In genomic region chr12:2198088-2198501, GRCh38 we compare ENCODE assay signal across 11 cellular contexts.
DNase-seq lines count a peak whose midpoint lies in the region; ATAC-seq and TF ChIP-seq lines count a peak whose summit lies in the region.
"Had no signal": no experiment of that assay in that cellular context is flagged by ENCODE, and none has a peak within 500 bp of the region (broad histone marks: within the 10 kb centered on the region; RNA-seq: fewer than 3 reads in every experiment).

No MANE protein-coding gene starts in this region.

- H3K36me3 ChIP-seq in MG63 (no peaks in the 10 kb centered on the region), lower lobe of right lung (no peaks in the 10 kb centered on the region)

- TF ChIP-seq CTCF in AG09309 (IDR thresholded peaks at IDR 0.05; ENCODE audit: control insufficient read depth, insufficient read depth, low read depth, low read length, missing control alignments) (no peak), epithelial cell of esophagus (IDR thresholded peaks at IDR 0.05; ENCODE audit: insufficient read depth, low read depth, low read length, missing control alignments) (no peak), lower lobe of right lung (IDR thresholded peaks at IDR 0.05) (no peak)

- H3K27me3 ChIP-seq in MG63 (no peaks in the 10 kb centered on the region), lower lobe of right lung (ENCODE audit: low read depth) (no peaks in the 10 kb centered on the region)

- H3K4me1 Mint-ChIP-seq in activated CD4-positive, alpha-beta T cell treated with anti-CD3 and anti-CD28 coated beads, Interleukin-2, amount 10 ng/mL, durations not matched to agents 24 days and 14 days: no peaks in the 10 kb centered on the region
- H3K4me1 Mint-ChIP-seq: naive thymus-derived CD8-positive, alpha-beta T cell had no signal

- no peaks in the 10 kb centered on the region for H3K36me3 Mint-ChIP-seq in activated CD4-positive, alpha-beta T cell treated with anti-CD3 and anti-CD28 coated beads, Interleukin-2, amount 10 ng/mL, durations not matched to agents 24 days and 14 days (ENCODE audit: low read depth)
- H3K36me3 Mint-ChIP-seq: naive thymus-derived CD8-positive, alpha-beta T cell had no signal

- H3K27ac Mint-ChIP-seq in activated CD4-positive, alpha-beta T cell treated with anti-CD3 and anti-CD28 coated beads, Interleukin-2, amount 10 ng/mL, durations not matched to agents 24 days and 14 days: no peak overlapping the region
- H3K27ac Mint-ChIP-seq: naive thymus-derived CD8-positive, alpha-beta T cell had no signal

- H3K27ac ChIP-seq in lower lobe of right lung: no peak overlapping the region

- no peaks in the 10 kb centered on the region for H3K4me1 ChIP-seq in lower lobe of right lung

- no peak overlapping the region for H3K4me3 Mint-ChIP-seq in activated CD4-positive, alpha-beta T cell treated with anti-CD3 and anti-CD28 coated beads, Interleukin-2, amount 10 ng/mL, durations not matched to agents 24 days and 14 days
- H3K4me3 Mint-ChIP-seq: naive thymus-derived CD8-positive, alpha-beta T cell had no signal

- no peak overlapping the region for H3K4me3 ChIP-seq in AG09309 (ENCODE audit: control insufficient read depth, low read depth, low read length)
- H3K4me3 ChIP-seq in MG63: no peak overlapping the region
- H3K4me3 ChIP-seq in epithelial cell of esophagus (ENCODE audit: low read length): no peak overlapping the region
- no peak overlapping the region for H3K4me3 ChIP-seq in lower lobe of right lung

- H3K9me3 ChIP-seq in MG63 (no peaks in the 10 kb centered on the region), lower lobe of right lung (no peaks in the 10 kb centered on the region)

- DNase-seq in AG09309 (ENCODE audit: low read depth) (peak; percentile 42), MG63 (peak; percentile 40), epithelial cell of esophagus (ENCODE audit: low read depth) (peak; percentile 7), left kidney (ENCODE audit: low read depth, low spot score) (peak; percentile 57), NCI-H1694 treated with DMSO at 0.1 percent for 48 hours (lab: John Stamatoyannopoulos, UW) (no peak), NCI-H1092 (lab: John Stamatoyannopoulos, UW) (no peak), lower lobe of right lung (no peak)
- DNase-seq in activated CD4-positive, alpha-beta T cell treated with anti-CD3 and anti-CD28 coated beads, Interleukin-2, amount 10 ng/mL, durations not matched to agents 24 days and 14 days: no peak
- DNase-seq: activated CD4-positive, alpha-beta T cell treated with anti-CD3 and anti-CD28 coated beads, Interleukin-2, amount 50 U/mL, for 4 hours; cortex of kidney; naive thymus-derived CD8-positive, alpha-beta T cell had no signal

- intact Hi-C loops in activated CD4-positive, alpha-beta T cell treated with anti-CD3 and anti-CD28 coated beads, Interleukin-2, amount 10 ng/mL, durations not matched to agents 24 days and 14 days (cut with micrococcal nuclease): no loop called here
- intact Hi-C loops in lower lobe of right lung (cut with DNase I): no loop called here

- no peaks in the 10 kb centered on the region for H3K27me3 Mint-ChIP-seq in activated CD4-positive, alpha-beta T cell treated with anti-CD3 and anti-CD28 coated beads, Interleukin-2, amount 10 ng/mL, durations not matched to agents 24 days and 14 days

- H3K9me3 Mint-ChIP-seq in activated CD4-positive, alpha-beta T cell treated with anti-CD3 and anti-CD28 coated beads, Interleukin-2, amount 10 ng/mL, durations not matched to agents 24 days and 14 days: no peaks in the 10 kb centered on the region
- H3K9me3 Mint-ChIP-seq: naive thymus-derived CD8-positive, alpha-beta T cell had no signal

- ATAC-seq in lower lobe of right lung: no peak
- ATAC-seq: naive thymus-derived CD8-positive, alpha-beta T cell had no signal

Comparison
In these comparisons a context has a peak if more than half of its experiments do, and no peak if none do; other contexts are left out.
1. DNase-seq: peak in AG09309 (single experiment), MG63 (single experiment), epithelial cell of esophagus (single experiment) and left kidney (single experiment); none in activated CD4-positive, alpha-beta T cell treated with anti-CD3 and anti-CD28 coated beads, Interleukin-2, amount 10 ng/mL, durations not matched to agents 24 days and 14 days (single experiment), NCI-H1694 treated with DMSO at 0.1 percent for 48 hours (single experiment), NCI-H1092 (single experiment) and lower lobe of right lung (single experiment).